ENCODE assay signal across 17 cellular contexts in the genomic region with DNA sequence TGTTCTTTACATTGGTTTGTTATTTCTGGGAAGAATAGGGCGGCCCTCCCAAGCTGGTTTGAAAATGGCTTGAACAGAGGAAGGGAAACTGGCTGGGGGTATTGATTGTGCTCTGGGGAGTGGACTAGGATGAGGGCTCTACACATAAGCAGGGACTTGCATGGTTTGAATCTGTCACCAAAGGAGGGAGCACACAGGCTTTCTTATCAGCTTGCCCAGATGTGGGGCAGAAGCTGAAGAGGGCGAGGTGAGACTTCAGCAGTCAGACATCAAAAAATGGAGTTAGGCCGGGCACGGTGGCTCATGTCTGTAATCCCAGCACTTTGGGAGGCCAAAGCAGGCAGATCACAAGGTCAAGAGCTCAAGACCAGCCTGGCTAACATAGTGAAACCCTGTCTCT. TPM values are rescaled to one million over a fixed set of nuclear protein-coding genes. Genes with fewer than 3 reads are reported as not detected.
DNase-seq lines count a peak whose midpoint lies in the region; ATAC-seq, FAIRE-seq and TF ChIP-seq lines count a peak whose summit lies in the region.
"Had no signal": no experiment of that assay in that cellular context is flagged by ENCODE, and none has a peak within 500 bp of the region (broad histone marks: within the 10 kb centered on the region; RNA-seq: fewer than 3 reads in every experiment).

No MANE protein-coding gene starts in this region.

- H3K9me3 Mint-ChIP-seq in progenitor cell of endocrine pancreas (ENCODE audit: low read depth): no peaks in the 10 kb centered on the region
- H3K9me3 Mint-ChIP-seq: activated CD4-positive, alpha-beta T cell treated with anti-CD3 and anti-CD28 coated beads, Interleukin-2, amount 10 ng/mL, durations not matched to agents 24 days and 14 days; activated naive CD4-positive, alpha-beta T cell treated with anti-CD3 and anti-CD28 coated beads, Interleukin-2, amount 50 U/mL, for 24 hours had no signal

- WGBS in prostate gland: 89% methylated on average over 4 of the region's 4 CpGs

- TF ChIP-seq CTCF in prostate gland (IDR thresholded peaks at IDR 0.05) (no peak), progenitor cell of endocrine pancreas (IDR thresholded peaks at IDR 0.05; ENCODE audit: unreplicated experiment) (no peak)

- H3K27ac Mint-ChIP-seq in progenitor cell of endocrine pancreas: no peak overlapping the region
- H3K27ac Mint-ChIP-seq: activated CD4-positive, alpha-beta T cell treated with anti-CD3 and anti-CD28 coated beads, Interleukin-2, amount 10 ng/mL, durations not matched to agents 24 days and 14 days; activated naive CD4-positive, alpha-beta T cell treated with anti-CD3 and anti-CD28 coated beads, Interleukin-2, amount 50 U/mL, for 24 hours had no signal

- H3K27me3 Mint-ChIP-seq in progenitor cell of endocrine pancreas: peaks cover 30% of the 10 kb centered on the region

- no peaks in the 10 kb centered on the region for H3K9me3 ChIP-seq in prostate gland
- H3K9me3 ChIP-seq: colonic mucosa, thoracic aorta had no signal

- H3K4me1 Mint-ChIP-seq in progenitor cell of endocrine pancreas (ENCODE audit: low read depth): peaks cover 3% of the 10 kb centered on the region

- no peak overlapping the region for H3K4me3 Mint-ChIP-seq in progenitor cell of endocrine pancreas (ENCODE audit: low read depth)
- H3K4me3 Mint-ChIP-seq: activated CD4-positive, alpha-beta T cell treated with anti-CD3 and anti-CD28 coated beads, Interleukin-2, amount 10 ng/mL, durations not matched to agents 24 days and 14 days; activated naive CD4-positive, alpha-beta T cell treated with anti-CD3 and anti-CD28 coated beads, Interleukin-2, amount 50 U/mL, for 24 hours had no signal

- no peak overlapping the region for H3K27ac ChIP-seq in prostate gland
- H3K27ac ChIP-seq: colonic mucosa, thoracic aorta had no signal

- ATAC-seq in GM19438 (IDR thresholded peaks at IDR 0.05; ENCODE audit: low read depth, unreplicated experiment): peak; percentile 12
- peak; percentile 10 for ATAC-seq in HG02852 (IDR thresholded peaks at IDR 0.05; ENCODE audit: unreplicated experiment)
- ATAC-seq in HG03575 (IDR thresholded peaks at IDR 0.05; ENCODE audit: extremely low read depth, insufficient number of reproducible peaks, low FRiP score, unreplicated experiment): peak; percentile 0
- ATAC-seq: left ventricle myocardium superior had no signal

- H3K27me3 ChIP-seq in prostate gland (replicated peaks; ENCODE audit: insufficient read depth): no peaks in the 10 kb centered on the region
- H3K27me3 ChIP-seq: colonic mucosa had no signal

- H3K36me3 Mint-ChIP-seq in progenitor cell of endocrine pancreas (ENCODE audit: insufficient read depth): no peaks in the 10 kb centered on the region
- H3K36me3 Mint-ChIP-seq: activated naive CD4-positive, alpha-beta T cell treated with anti-CD3 and anti-CD28 coated beads, Interleukin-2, amount 50 U/mL, for 24 hours had no signal

- no peak for TF ChIP-seq POLR2A in prostate gland (IDR thresholded peaks at IDR 0.05)

- DNase-seq in CMK (ENCODE audit: low read depth): peak; percentile 27
- no peak for DNase-seq in GM19239 (ENCODE audit: insufficient read length, low spot score)
- DNase-seq in posterior cingulate gyrus: no peak
- DNase-seq in prostate gland (ENCODE audit: low spot score): no peak
- DNase-seq in progenitor cell of endocrine pancreas (ENCODE audit: low spot score, unreplicated experiment): no peak
- DNase-seq: activated CD4-positive, alpha-beta T cell treated with anti-CD3 and anti-CD28 coated beads, Interleukin-2, amount 10 ng/mL, durations not matched to agents 24 days and 14 days; colonic mucosa; foreskin melanocyte; H7; left ventricle myocardium superior; Right ventricle myocardium superior had no signal

- intact Hi-C loops in posterior cingulate gyrus (cut with DNase I) (no loop called here), prostate gland (cut with DNase I) (no loop called here)

- H3K36me3 ChIP-seq in prostate gland: no peaks in the 10 kb centered on the region
- H3K36me3 ChIP-seq: colonic mucosa, thoracic aorta had no signal

- FAIRE-seq in GM19239 (lab: Jason Lieb, UNC): no peak
- FAIRE-seq: G401.6 had no signal

- no peaks in the 10 kb centered on the region for H3K4me1 ChIP-seq in prostate gland (replicated peaks)
- H3K4me1 ChIP-seq: colonic mucosa had no signal

- no peak overlapping the region for H3K4me3 ChIP-seq in prostate gland
- H3K4me3 ChIP-seq: colonic mucosa, thoracic aorta had no signal

RNA-seq across cellular contexts. Expression of a gene that starts 7.2 kb away (rescaled TPM):
- total RNA-seq in prostate gland (10 to 100 TPM; 22.4 to 39.0 TPM), progenitor cell of endocrine pancreas (15.4 and 18.6 TPM in 2 replicates)
